15 cellular contexts compared by ENCODE assay signal in the genomic region with DNA sequence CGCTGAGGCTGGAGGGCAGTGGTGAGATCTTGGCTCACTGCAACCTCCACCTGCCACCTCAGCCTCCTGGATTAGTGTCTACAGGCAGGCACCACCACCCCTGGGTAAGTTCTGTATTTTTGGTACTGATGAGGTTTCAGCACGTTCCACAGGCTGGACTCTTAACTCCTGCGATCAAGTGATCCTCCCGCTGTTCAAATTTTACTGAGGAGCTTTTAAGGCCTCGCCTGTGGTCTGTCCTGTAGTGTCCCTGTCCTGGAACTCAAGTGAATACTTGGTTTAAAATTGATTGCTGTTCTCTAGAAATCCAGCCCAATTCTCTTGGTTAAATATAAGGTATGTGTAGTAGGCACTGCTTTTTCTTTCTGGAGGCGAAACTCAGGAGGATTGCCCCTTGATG.
"Had no signal": no experiment of that assay in that cellular context is flagged by ENCODE, and none has a peak within 500 bp of the region (broad histone marks: within the 10 kb centered on the region; RNA-seq: fewer than 3 reads in every experiment).

No MANE protein-coding gene starts in this region.

- H3K27ac ChIP-seq: breast epithelium, left lung, pancreas, testis had no signal

- H3K4me3 Mint-ChIP-seq: activated naive CD8-positive, alpha-beta T cell treated with anti-CD3 and anti-CD28 coated beads for 36 hours; stimulated activated naive CD8-positive, alpha-beta T cell treated with anti-CD3 and anti-CD28 coated beads, Interleukin-15, Interleukin-2, amounts not matched to agents 100 ng/mL and 50 ng/mL, for 24 hours had no signal

- H3K36me3 Mint-ChIP-seq: activated naive CD8-positive, alpha-beta T cell treated with anti-CD3 and anti-CD28 coated beads for 36 hours had no signal

- H3K27me3 ChIP-seq: breast epithelium, left lung, pancreas, testis had no signal

- DNase-seq: activated CD4-positive, alpha-beta T cell treated with anti-CD3 and anti-CD28 coated beads, Interleukin-2, amount 50 U/mL, for 48 hours; activated CD4-positive, CD25-positive, alpha-beta regulatory T cell treated with anti-CD3 and anti-CD28 coated beads, Interleukin-2, amount 50 U/mL, for 72 hours; activated gamma-delta T cell treated with Interleukin-2 at 50 U/mL for 16 hours; activated naive CD8-positive, alpha-beta T cell treated with anti-CD3 and anti-CD28 coated beads for 36 hours; activated T-cell treated with anti-CD3 and anti-CD28 coated beads, Interleukin-2, amount 50 U/mL, for 48 hours; anterior cingulate cortex; hippocampal formation; left lung; pancreas; stimulated activated CD4-positive, alpha-beta T cell treated with anti-CD3 and anti-CD28 coated beads, Interleukin-15, amount 100 ng/mL, for 24 hours; stimulated activated CD4-positive, alpha-beta T cell treated with anti-CD3 and anti-CD28 coated beads, Interleukin-4, amount 100 ng/mL, for 24 hours; SW 1271; testis had no signal

- H3K4me1 Mint-ChIP-seq: activated naive CD8-positive, alpha-beta T cell treated with anti-CD3 and anti-CD28 coated beads for 36 hours had no signal

- H3K9me3 ChIP-seq: pancreas, testis had no signal

- H3K36me3 ChIP-seq: breast epithelium, left lung, pancreas had no signal

- H3K27me3 Mint-ChIP-seq: activated naive CD8-positive, alpha-beta T cell treated with anti-CD3 and anti-CD28 coated beads for 36 hours; stimulated activated naive CD8-positive, alpha-beta T cell treated with anti-CD3 and anti-CD28 coated beads, Interleukin-15, Interleukin-2, amounts not matched to agents 100 ng/mL and 50 ng/mL, for 24 hours had no signal

- H3K4me1 ChIP-seq: breast epithelium, left lung, pancreas, testis had no signal

- H3K4me3 ChIP-seq: breast epithelium, left lung, pancreas, testis had no signal

- H3K27ac Mint-ChIP-seq: activated naive CD8-positive, alpha-beta T cell treated with anti-CD3 and anti-CD28 coated beads for 36 hours; stimulated activated naive CD8-positive, alpha-beta T cell treated with anti-CD3 and anti-CD28 coated beads, Interleukin-15, Interleukin-2, amounts not matched to agents 100 ng/mL and 50 ng/mL, for 24 hours had no signal
